25 cellular contexts compared by ENCODE assay signal in the genomic region with DNA sequence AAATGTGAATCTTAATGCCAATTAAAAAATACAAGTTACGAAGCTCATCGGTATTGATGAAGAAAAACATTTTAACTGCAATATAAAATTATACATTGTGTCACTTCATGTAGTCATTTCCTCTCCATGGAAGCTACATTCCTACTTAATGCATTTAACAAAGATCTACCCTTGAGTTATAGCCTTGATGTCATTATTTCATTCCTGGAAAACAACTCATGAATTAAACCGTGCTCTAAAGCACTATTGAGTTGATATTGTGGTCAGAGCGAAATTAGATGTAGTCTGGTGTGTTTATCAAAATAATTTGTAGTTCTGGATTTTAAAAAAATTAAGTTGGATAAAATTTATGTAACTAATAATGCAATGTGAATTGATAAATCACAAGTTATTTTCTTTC. TPM values are rescaled to one million over a fixed set of nuclear protein-coding genes. Genes with fewer than 3 reads are reported as not detected.
"Had no signal": no experiment of that assay in that cellular context is flagged by ENCODE, and none has a peak within 500 bp of the region (broad histone marks: within the 10 kb centered on the region; RNA-seq: fewer than 3 reads in every experiment).

No MANE protein-coding gene starts in this region.

- H3K27ac ChIP-seq: neural progenitor cell, ovary, parathyroid adenoma, psoas muscle, right lobe of liver, sigmoid colon, stomach, thoracic aorta, thyroid gland, tibial nerve, upper lobe of left lung, vagina had no signal

- FAIRE-seq: small intestine, urothelium cell line had no signal

- H3K79me2 ChIP-seq: parathyroid adenoma had no signal

- DNase-seq: occipital lobe; ovary; posterior cingulate gyrus; psoas muscle; right cardiac atrium; right lobe of liver; sigmoid colon; small intestine; stimulated activated CD4-positive, alpha-beta T cell treated with anti-CD3 and anti-CD28 coated beads, Interleukin-15, amount 100 ng/mL, for 24 hours; stimulated activated CD4-positive, alpha-beta T cell treated with anti-CD3 and anti-CD28 coated beads, Interleukin-2, amount 100 ng/mL, for 24 hours; stimulated activated CD4-positive, alpha-beta T cell treated with anti-CD3 and anti-CD28 coated beads, Interleukin-2, amount 100 ng/mL, for 48 hours; stimulated activated CD4-positive, alpha-beta T cell treated with anti-CD3 and anti-CD28 coated beads, Interleukin-4, amount 100 ng/mL, for 24 hours; stimulated activated naive B cell treated with anti-CD40 and anti-IgM and Interleukin-4, amounts not matched to agents 10 μg/mL and 1 μg/mL and 100 μg/mL, for 72 hours; stimulated activated naive CD4-positive, alpha-beta T cell treated with Interleukin-2 at 50 U/mL for 16 hours; stomach; thyroid gland; trophoblast cell; upper lobe of left lung had no signal

- H3K4me3 ChIP-seq: neural progenitor cell, ovary, psoas muscle, right lobe of liver, sigmoid colon, stomach, thoracic aorta, thyroid gland, tibial nerve, upper lobe of left lung, vagina had no signal

- H3K9ac ChIP-seq: neural progenitor cell, parathyroid adenoma had no signal

- ATAC-seq: psoas muscle; right cardiac atrium; right lobe of liver; stimulated activated effector memory CD8-positive, alpha-beta T cell treated with anti-CD3 and anti-CD28 coated beads, Interleukin-12 subunit alpha, Interleukin-12 subunit beta, amount 100 ng/mL, for 72 hours; stimulated activated naive B cell treated with anti-CD40 and anti-IgM and Interleukin-4, amounts not matched to agents 10 μg/mL and 1 μg/mL and 100 μg/mL, for 72 hours had no signal

- H2AFZ ChIP-seq: neural progenitor cell, parathyroid adenoma had no signal

- H3K9me3 ChIP-seq: ovary, psoas muscle, right lobe of liver, sigmoid colon, stomach, thoracic aorta, thyroid gland, tibial nerve, upper lobe of left lung, vagina had no signal

- H3K4me2 ChIP-seq: neural progenitor cell had no signal

- H3K36me3 ChIP-seq: neural progenitor cell, ovary, right lobe of liver, sigmoid colon, stomach, thoracic aorta, thyroid gland, tibial nerve, upper lobe of left lung, vagina had no signal

- H3K4me1 ChIP-seq: neural progenitor cell, parathyroid adenoma, psoas muscle, right lobe of liver, sigmoid colon, stomach, thyroid gland, tibial nerve, upper lobe of left lung, vagina had no signal

- H3K27me3 ChIP-seq: ovary, right lobe of liver, sigmoid colon, thyroid gland, tibial nerve, upper lobe of left lung, vagina had no signal

RNA-seq across cellular contexts. Expression of a gene that starts 11.1 kb away (rescaled TPM):
- polyA plus RNA-seq: sigmoid colon, small intestine, stomach had no signal

RNA-seq across cellular contexts. Expression of a gene that starts 45.4 kb away (rescaled TPM):
- polyA plus RNA-seq: ovary had no signal
